Comparison of ENCODE assay signal across 26 cellular contexts in the genomic region with DNA sequence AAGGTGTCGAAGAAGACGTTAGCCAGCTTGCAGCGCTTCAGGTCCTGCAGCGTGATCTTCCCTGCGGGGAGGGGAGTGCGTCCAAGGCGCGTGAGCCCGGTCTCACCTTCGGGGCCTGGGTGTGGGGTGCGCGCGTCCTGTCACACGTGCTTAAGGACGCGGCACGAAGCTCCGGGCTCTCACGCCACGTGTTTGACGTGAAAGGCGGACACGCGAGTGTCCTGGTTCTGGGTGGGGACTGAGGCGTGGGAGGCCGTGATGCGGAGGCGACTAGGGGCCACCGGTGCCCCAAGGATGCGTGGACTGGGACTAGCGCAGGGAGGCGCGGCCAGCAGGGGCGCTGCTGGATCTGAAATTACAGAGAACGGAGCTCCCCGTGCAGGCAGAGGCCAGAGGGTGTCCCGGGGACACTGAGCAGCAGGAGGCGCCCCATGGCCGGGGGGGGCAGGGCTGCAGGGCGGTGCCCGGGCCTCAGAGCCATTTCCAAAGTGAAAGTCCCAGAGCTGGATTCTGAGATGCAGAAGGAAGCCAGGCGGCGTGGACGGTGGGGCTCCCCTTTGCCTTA. TPM values are rescaled to one million over a fixed set of nuclear protein-coding genes. Genes with fewer than 3 reads are reported as not detected.
DNase-seq lines count a peak whose midpoint lies in the region; ATAC-seq and TF ChIP-seq lines count a peak whose summit lies in the region.
"Had no signal": no experiment of that assay in that cellular context is flagged by ENCODE, and none has a peak within 500 bp of the region (broad histone marks: within the 10 kb centered on the region; RNA-seq: fewer than 3 reads in every experiment).

No MANE protein-coding gene starts in this region.

- no peak overlapping the region for H3K4me2 ChIP-seq in DND-41 (ENCODE audit: insufficient read depth, low read length)

- WGBS in psoas muscle, 3 donors, result 94 to 96% (median 95%) methylated on average over 40 to 44 of the region's 44 CpGs

- peaks cover 25% of the 10 kb centered on the region for H3K9me3 Mint-ChIP-seq in HFFc6
- H3K9me3 Mint-ChIP-seq: stimulated activated effector memory CD8-positive, alpha-beta T cell treated with anti-CD3 and anti-CD28 coated beads, Interleukin-12 subunit alpha, Interleukin-12 subunit beta, amount 100 ng/mL, for 72 hours had no signal

- H2AFZ ChIP-seq in DND-41 (ENCODE audit: low read depth, low read length), result no peak overlapping the region

- peaks cover 7% of the 10 kb centered on the region for H3K27me3 Mint-ChIP-seq in HFFc6 (ENCODE audit: insufficient read depth)
- H3K27me3 Mint-ChIP-seq: activated CD4-positive, alpha-beta memory T cell treated with anti-CD3 and anti-CD28 coated beads, Interleukin-2, amount 10 ng/mL, durations not matched to agents 7 days and 5 days; CD4-positive, CD25-positive, alpha-beta regulatory T cell had no signal

- H3K4me1 ChIP-seq in DND-41 (ENCODE audit: insufficient read depth, low read length), result no peaks in the 10 kb centered on the region
- no peaks in the 10 kb centered on the region for H3K4me1 ChIP-seq in psoas muscle

- intact Hi-C loops in left cardiac atrium (cut with DNase I), result no loop called here
- intact Hi-C loops in psoas muscle (cut with DNase I), result no loop called here

- no peaks in the 10 kb centered on the region for H3K4me1 Mint-ChIP-seq in HFFc6 (ENCODE audit: low read depth)
- H3K4me1 Mint-ChIP-seq: activated CD4-positive, alpha-beta memory T cell treated with anti-CD3 and anti-CD28 coated beads, Interleukin-2, amount 10 ng/mL, durations not matched to agents 7 days and 5 days; CD4-positive, CD25-positive, alpha-beta regulatory T cell; stimulated activated effector memory CD8-positive, alpha-beta T cell treated with anti-CD3 and anti-CD28 coated beads, Interleukin-12 subunit alpha, Interleukin-12 subunit beta, amount 100 ng/mL, for 72 hours had no signal

- no peaks in the 10 kb centered on the region; the same call in none of the 2 replicates for H4K20me1 ChIP-seq in DND-41 (ENCODE audit: insufficient read depth, low read length)

- ATAC-seq in DND-41 (ENCODE audit: insufficient read depth, low read depth) (peak; percentile 46; the same call in 1 of the 3 replicates), left cardiac atrium (no peak), psoas muscle (peak in 3 of 4 donors; percentile 29 to 41 (median 37))
- ATAC-seq: stimulated activated effector memory CD8-positive, alpha-beta T cell treated with anti-CD3 and anti-CD28 coated beads, Interleukin-12 subunit alpha, Interleukin-12 subunit beta, amount 100 ng/mL, for 72 hours had no signal

- H3K9me3 ChIP-seq in DND-41 (ENCODE audit: insufficient read depth, low read length, severe bottlenecking) (peaks cover under 1% of the 10 kb centered on the region), psoas muscle (no peaks in the 10 kb centered on the region)
- H3K9me3 ChIP-seq: MG63, thoracic aorta had no signal

- no peak overlapping the region for H3K27ac Mint-ChIP-seq in HFFc6
- H3K27ac Mint-ChIP-seq: activated CD4-positive, alpha-beta memory T cell treated with anti-CD3 and anti-CD28 coated beads, Interleukin-2, amount 10 ng/mL, durations not matched to agents 7 days and 5 days; CD4-positive, CD25-positive, alpha-beta regulatory T cell; stimulated activated effector memory CD8-positive, alpha-beta T cell treated with anti-CD3 and anti-CD28 coated beads, Interleukin-12 subunit alpha, Interleukin-12 subunit beta, amount 100 ng/mL, for 72 hours had no signal

- peaks cover 63% of the 10 kb centered on the region for H3K36me3 ChIP-seq in DND-41 (ENCODE audit: insufficient read depth, low read length)
- peaks cover 2 to 46% of the 10 kb centered on the region in 2 donors for H3K36me3 ChIP-seq in psoas muscle (ENCODE audit: insufficient read depth in 1 of 2, low read depth in 1 of 2)
- H3K36me3 ChIP-seq: MG63, thoracic aorta had no signal

- H3K79me2 ChIP-seq in DND-41 (ENCODE audit: insufficient read depth, low read length), result no peaks in the 10 kb centered on the region

- H3K27ac ChIP-seq in DND-41 (ENCODE audit: low read length), result no peak overlapping the region
- no peak overlapping the region for H3K27ac ChIP-seq in psoas muscle
- H3K27ac ChIP-seq: skin epidermis, thoracic aorta had no signal

- DNase-seq in DND-41, result no peak
- no peak for DNase-seq in HFFc6
- peak; percentile 19 for DNase-seq in left cardiac atrium
- peak in 1 of 2 donors; percentile 51 for DNase-seq in psoas muscle
- no peak for DNase-seq in epidermal melanocyte (ENCODE audit: insufficient read length, low spot score)
- DNase-seq in NCI-H446 (lab: John Stamatoyannopoulos, UW), result no peak
- DNase-seq in stimulated activated CD4-positive, alpha-beta T cell treated with anti-CD3 and anti-CD28 coated beads, Interleukin-4, amount 100 ng/mL, for 1 hour, result no peak
- DNase-seq: activated CD4-positive, alpha-beta memory T cell treated with anti-CD3 and anti-CD28 coated beads, Interleukin-2, amount 10 ng/mL, durations not matched to agents 7 days and 5 days; activated naive CD4-positive, alpha-beta T cell treated with Interleukin-2 at 50 U/mL for 16 hours; activated T-cell treated with anti-CD3 and anti-CD28 coated beads, Interleukin-2, amount 50 U/mL, for 1 hour; amniotic stem cell; CD4-positive, CD25-positive, alpha-beta regulatory T cell; cortex of kidney; islet precursor cell; KBM-7; mammary epithelial cell; MG63; NCI-H1417; NCI-H2107; NCI-H446 treated with DMSO at 0.1 percent for 48 hours; OCI-M1; SHP77; stimulated activated CD4-positive, alpha-beta T cell treated with anti-CD3 and anti-CD28 coated beads, Interleukin-2, amount 100 ng/mL, for 24 hours had no signal

- H3K4me3 ChIP-seq in DND-41 (ENCODE audit: low read depth in 1 of 2, low read length in 2 of 2) (no peak overlapping the region), psoas muscle (no peak overlapping the region)
- H3K4me3 ChIP-seq: MG63, skin epidermis, thoracic aorta had no signal

- peaks cover 41% of the 10 kb centered on the region for H3K36me3 Mint-ChIP-seq in HFFc6 (ENCODE audit: low read depth)

- H3K4me3 Mint-ChIP-seq in HFFc6, result no peak overlapping the region
- H3K4me3 Mint-ChIP-seq: activated CD4-positive, alpha-beta memory T cell treated with anti-CD3 and anti-CD28 coated beads, Interleukin-2, amount 10 ng/mL, durations not matched to agents 7 days and 5 days; CD4-positive, CD25-positive, alpha-beta regulatory T cell; stimulated activated effector memory CD8-positive, alpha-beta T cell treated with anti-CD3 and anti-CD28 coated beads, Interleukin-12 subunit alpha, Interleukin-12 subunit beta, amount 100 ng/mL, for 72 hours had no signal

- H3K27me3 ChIP-seq in DND-41 (ENCODE audit: insufficient read depth, low read length, poor library complexity) (no peaks in the 10 kb centered on the region), psoas muscle (ENCODE audit: insufficient read depth in 3 of 3, low read length in 2 of 3) (no peaks in the 10 kb centered on the region)
- H3K27me3 ChIP-seq: MG63 had no signal

- H3K9ac ChIP-seq in DND-41 (ENCODE audit: low read depth, low read length), result no peak overlapping the region

- TF ChIP-seq CTCF in DND-41 (IDR thresholded peaks at IDR 0.05; ENCODE audit: borderline replicate concordance, extremely low read depth, low read length, poor library complexity, severe bottlenecking) (peak; percentile 46), HFFc6 (IDR thresholded peaks at IDR 0.05) (peak; percentile 34; the same call in 1 of the 2 replicates), psoas muscle (IDR thresholded peaks at IDR 0.05) (no peak)

RNA-seq across cellular contexts. Expression of gene GTPBP6, which starts 20.3 kb away (rescaled TPM):
- total RNA-seq in HFFc6 (2021; fragmentation: NEBNext Ultra II Directional; extraction: Animal tissue kit (Norgen Biotek cat#: 25700)), result 10 to 100 TPM; 35.1 to 40.2 (median 37.4) TPM
- 10 to 100 TPM; 48.0 to 55.6 TPM for total RNA-seq in left cardiac atrium
- 10 to 100 TPM; 48.5 to 54.5 (median 50.9) TPM for total RNA-seq in psoas muscle
- 10 to 100 TPM; 48.1 to 63.4 (median 49.0) TPM for polyA plus RNA-seq in psoas muscle

RNA-seq across cellular contexts. Expression of gene PPP2R3B, which starts 47.8 kb away (rescaled TPM):
- 10 to 100 TPM; 11.7 to 20.5 (median 13.9) TPM for total RNA-seq in HFFc6 (2021; fragmentation: NEBNext Ultra II Directional; extraction: Animal tissue kit (Norgen Biotek cat#: 25700))
- total RNA-seq in left cardiac atrium (100 to 1,000 TPM; 104 to 114 TPM), psoas muscle (100 to 1,000 TPM in 2 of 4 donors, 10 to 100 TPM in 2; 77.2 to 156 (median 98.6) TPM)
- 10 to 100 TPM; 32.3 to 71.8 (median 64.9) TPM for polyA plus RNA-seq in psoas muscle

RNA-seq across cellular contexts. Expression of gene PLCXD1, which starts 57.7 kb away (rescaled TPM):
- 10 to 100 TPM; 23.4 to 30.6 (median 25.0) TPM for total RNA-seq in HFFc6 (2021; fragmentation: NEBNext Ultra II Directional; extraction: Animal tissue kit (Norgen Biotek cat#: 25700))
- 10 to 100 TPM in 1 of 2 donors, 1 to 10 TPM in 1; 2.9 to 13.7 TPM for total RNA-seq in left cardiac atrium
- total RNA-seq in psoas muscle, result 1 to 10 TPM in 3 of 4 donors, under 1 TPM in 1; 0.89 to 3.0 (median 2.0) TPM
- polyA plus RNA-seq in psoas muscle, result 10 to 100 TPM in 1 of 3 donors, 1 to 10 TPM in 2; 1.2 to 16.3 (median 2.3) TPM

Comparison
In these comparisons a context has a peak if more than half of its experiments do, and no peak if none do; other contexts are left out.
1. ATAC-seq: peak in DND-41 (single experiment) and psoas muscle (3 of 4); none in left cardiac atrium (0 of 2).